Comparison of ENCODE assay signal across 20 cellular contexts in genomic region chr17:33205552-33205951, GRCh38.
"Had no signal": no experiment of that assay in that cellular context is flagged by ENCODE, and none has a peak within 500 bp of the region (broad histone marks: within the 10 kb centered on the region; RNA-seq: fewer than 3 reads in every experiment).

No MANE protein-coding gene starts in this region.

- H3K4me1 ChIP-seq: SJSA1 had no signal

- H3K9me3 ChIP-seq: SJSA1 had no signal

- H3K4me3 ChIP-seq: SJSA1, SK-N-MC had no signal

- DNase-seq: IMR-90; Kasumi-1; MV-4-11; NCI-H1048; NCI-H1105; NCI-H1436 treated with DMSO at 0.1 percent for 48 hours; NCI-H1694; NCI-H2171 treated with DMSO at 0.1 percent for 48 hours; NCI-H510A; NCI-H526; NCI-H82; NK-92 treated with Interleukin-12 subunit alpha and Interleukin-12 subunit beta, amount 100 ng/mL, for 24 hours; SIG-M5 had no signal

- H3K9ac ChIP-seq: KMS-11 had no signal

- ATAC-seq: HepG2, Panc1, PC-3 had no signal

- H3K4me2 ChIP-seq: KMS-11 had no signal

- H3K27ac ChIP-seq: KMS-11, RWPE1, SJSA1, SK-N-MC had no signal

- H3K27me3 ChIP-seq: SJSA1 had no signal

- H3K36me3 ChIP-seq: SJSA1 had no signal
